12 cellular contexts compared by ENCODE assay signal in the genomic region with DNA sequence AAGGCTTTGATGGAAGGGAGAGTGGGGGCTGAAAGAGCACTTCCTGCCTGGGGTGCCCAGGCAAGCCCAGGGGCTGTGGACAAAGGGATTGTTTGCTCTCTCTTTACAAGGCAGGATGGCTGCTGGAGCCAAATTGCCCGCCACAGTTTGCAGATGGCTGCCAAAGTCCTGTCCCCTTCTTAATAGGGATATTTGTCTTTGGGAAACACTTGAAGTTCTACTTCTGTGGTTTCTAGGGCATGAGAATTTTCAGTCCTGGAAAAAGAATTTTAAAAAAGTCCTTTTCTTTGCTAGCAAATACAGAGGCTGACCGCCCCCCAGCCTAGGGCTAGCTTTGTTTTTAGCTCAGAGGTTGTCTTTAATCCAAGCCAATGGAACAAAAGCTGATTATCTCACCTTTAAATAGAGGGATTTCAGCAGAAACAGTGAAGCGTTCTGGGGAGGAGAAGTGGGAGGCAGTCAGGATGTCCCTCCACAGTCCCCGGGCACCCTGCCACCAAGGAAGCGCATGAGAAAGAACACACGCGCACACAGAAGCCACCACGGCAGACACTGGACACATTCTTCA.
DNase-seq lines count a peak whose midpoint lies in the region; ATAC-seq and TF ChIP-seq lines count a peak whose summit lies in the region.
"Had no signal": no experiment of that assay in that cellular context is flagged by ENCODE, and none has a peak within 500 bp of the region (broad histone marks: within the 10 kb centered on the region; RNA-seq: fewer than 3 reads in every experiment).

No MANE protein-coding gene starts in this region.

- in situ Hi-C loops in G401 (cut with HindIII; ENCODE audit: low sequenced_read_pairs): no loop called here

- H3K27me3 ChIP-seq in ectodermal cell (ENCODE audit: control insufficient read depth, insufficient read depth, low read length, poor library complexity, severe bottlenecking) (no peaks in the 10 kb centered on the region), Peyer's patch (no peaks in the 10 kb centered on the region)
- H3K27me3 ChIP-seq: BE2C had no signal

- WGBS in ectodermal cell, 2 experiments: 40 to 45% methylated on average over 8 of the region's 8 CpGs

- H3K4me1 ChIP-seq in ectodermal cell (ENCODE audit: control insufficient read depth, insufficient read depth, low read length) (peaks cover 16% of the 10 kb centered on the region), Peyer's patch (no peaks in the 10 kb centered on the region)
- H3K4me1 ChIP-seq: BE2C had no signal

- H3K9me3 ChIP-seq in ectodermal cell (ENCODE audit: control insufficient read depth, low read length) (no peaks in the 10 kb centered on the region), Peyer's patch (no peaks in the 10 kb centered on the region)
- H3K9me3 ChIP-seq: BE2C had no signal

- H3K4me3 ChIP-seq in ectodermal cell (ENCODE audit: insufficient read depth, low read depth, low read length) (no peak overlapping the region), Peyer's patch (no peak overlapping the region)

- ATAC-seq in HG03520 (IDR thresholded peaks at IDR 0.05; ENCODE audit: unreplicated experiment) (no peak), GM21528 (IDR thresholded peaks at IDR 0.05; ENCODE audit: low FRiP score, unreplicated experiment) (no peak)
- ATAC-seq: stimulated activated effector memory CD8-positive, alpha-beta T cell treated with anti-CD3 and anti-CD28 coated beads, Interleukin-12 subunit alpha, Interleukin-12 subunit beta, amount 100 ng/mL, for 72 hours had no signal

- no peak for TF ChIP-seq CTCF in Peyer's patch (IDR thresholded peaks at IDR 0.05)

- no peak for TF ChIP-seq POLR2A in Peyer's patch (IDR thresholded peaks at IDR 0.05)

- peak; percentile 41 for DNase-seq in G401 (ENCODE audit: low spot score)
- peak; percentile 65 for DNase-seq in NCI-H2196 treated with DMSO at 0.1 percent for 48 hours (lab: John Stamatoyannopoulos, UW; ENCODE audit: unreplicated experiment)
- DNase-seq in nucleus accumbens (lab: John Stamatoyannopoulos, UW): peak in 52 of 56 donors; percentile 24 to 89 (median 66)
- DNase-seq in SIG-M5 treated with dmso at 0.1 percent for 504 hours (lab: John Stamatoyannopoulos, UW; ENCODE audit: unreplicated experiment): no peak
- DNase-seq in Peyer's patch: no peak
- DNase-seq: activated CD4-positive, alpha-beta T cell treated with anti-CD3 and anti-CD28 coated beads for 48 hours; BE2C; T-helper 1 cell had no signal

- H3K36me3 ChIP-seq in ectodermal cell (ENCODE audit: control insufficient read depth, insufficient read depth, low read length): no peaks in the 10 kb centered on the region
- no peaks in the 10 kb centered on the region for H3K36me3 ChIP-seq in Peyer's patch
- H3K36me3 ChIP-seq: BE2C had no signal

- peak overlapping the region; percentile 84 for H3K27ac ChIP-seq in ectodermal cell (ENCODE audit: insufficient read depth, low read depth, low read length, poor library complexity, severe bottlenecking)
- H3K27ac ChIP-seq in Peyer's patch: no peak overlapping the region

Comparison
In these comparisons a context has a peak if more than half of its experiments do, and no peak if none do; other contexts are left out.
1. DNase-seq: peak in G401 (single experiment), NCI-H2196 treated with DMSO at 0.1 percent for 48 hours (single experiment) and nucleus accumbens (52 of 56); none in SIG-M5 treated with dmso at 0.1 percent for 504 hours (single experiment) and Peyer's patch (0 of 3).